Comparison of ENCODE assay signal across 8 cellular contexts in genomic region chr12:25052191-25053020, GRCh38.
DNase-seq lines count a peak whose midpoint lies in the region; ATAC-seq lines count a peak whose summit lies in the region.

No MANE protein-coding gene starts in this region.

- POLR2A ChIA-PET in CD8-positive, alpha-beta memory T cell (lab: Charles Lee): interaction anchor here (0.5 to 1.5 kb wide), 13 partner anchors 13 to 1780 kb away, joined by 3 to 22 read pairs (median 3); partner anchors contain the start of genes DNAI7, ETFRF1 and KRAS
- POLR2A ChIA-PET in activated CD4-positive, alpha-beta memory T cell treated with anti-CD3 and anti-CD28 coated beads, Interleukin-2, amount 10 ng/mL, durations not matched to agents 7 days and 5 days (lab: Charles Lee): interaction anchor here (0.5 to 2.3 kb wide), 23 partner anchors 9 to 325 kb away, joined by 3 to 11 read pairs (median 4); partner anchors contain the start of gene KRAS

- 50 to 65% methylated on average over 13 of the region's 13 CpGs for WGBS in esophagus, 2 donors

- no peaks in the 10 kb centered on the region for H3K9me3 ChIP-seq in CD8-positive, alpha-beta memory T cell (ENCODE audit: low read length)
- peaks cover 0 to 2% of the 10 kb centered on the region in 2 donors for H3K9me3 ChIP-seq in esophagus (ENCODE audit: control insufficient read depth in 2 of 2, insufficient read depth in 1 of 2, low read depth in 1 of 2, low read length in 1 of 2)

- DNase-seq in CD8-positive, alpha-beta memory T cell: peak; percentile 19 to 87 (median 70)
- DNase-seq in HUDEP-2 (lab: John Stamatoyannopoulos, UW; ENCODE audit: unreplicated experiment in 76 of 76) (peak in 40 of 76 experiments; percentile 4 to 63 (median 22)), DMS 273 (lab: John Stamatoyannopoulos, UW; ENCODE audit: unreplicated experiment) (no peak), HT-29 (ENCODE audit: low spot score) (no peak)
- peak; percentile 55 for DNase-seq in activated CD4-positive, alpha-beta memory T cell treated with anti-CD3 and anti-CD28 coated beads, Interleukin-2, amount 10 ng/mL, durations not matched to agents 7 days and 5 days

- H3K4me1 Mint-ChIP-seq in CD8-positive, alpha-beta memory T cell: peaks cover 43 to 55% (median 50%) of the 10 kb centered on the region in 3 donors
- H3K4me1 Mint-ChIP-seq in activated CD4-positive, alpha-beta memory T cell treated with anti-CD3 and anti-CD28 coated beads, Interleukin-2, amount 10 ng/mL, durations not matched to agents 7 days and 5 days: peaks cover 52% of the 10 kb centered on the region

- peaks cover 4 to 19% (median 5%) of the 10 kb centered on the region in 3 donors for H3K36me3 Mint-ChIP-seq in CD8-positive, alpha-beta memory T cell
- H3K36me3 Mint-ChIP-seq in activated CD4-positive, alpha-beta memory T cell treated with anti-CD3 and anti-CD28 coated beads, Interleukin-2, amount 10 ng/mL, durations not matched to agents 7 days and 5 days (ENCODE audit: low read depth): no peaks in the 10 kb centered on the region

- H3K27me3 ChIP-seq in CD8-positive, alpha-beta memory T cell (ENCODE audit: insufficient read depth, low read length, poor library complexity, severe bottlenecking): no peaks in the 10 kb centered on the region
- H3K27me3 ChIP-seq in esophagus (ENCODE audit: control insufficient read depth in 1 of 2, insufficient read depth in 2 of 2, low read length in 2 of 2): no peaks in the 10 kb centered on the region

- H3K27ac ChIP-seq in CD8-positive, alpha-beta memory T cell (ENCODE audit: low read depth, low read length): peak overlapping the region; percentile 78
- peak overlapping the region; percentile 56 to 66 for H3K27ac ChIP-seq in esophagus (ENCODE audit: low read depth in 2 of 2, low read length in 1 of 2)
- H3K27ac ChIP-seq in skin epidermis: peak overlapping the region in 18 of 21 experiments; percentile 1 to 87 (median 64)

- H3K4me3 ChIP-seq in CD8-positive, alpha-beta memory T cell (ENCODE audit: low read length): peak overlapping the region; percentile 64
- H3K4me3 ChIP-seq in esophagus (ENCODE audit: low read depth in 1 of 2, low read length in 2 of 2) (peak overlapping the region; percentile 22 to 29), skin epidermis (peak overlapping the region; percentile 17 to 35 (median 31))

- ATAC-seq in GM21367 (IDR thresholded peaks at IDR 0.05; ENCODE audit: unreplicated experiment): peak; percentile 72

- peaks cover 0 to 3% of the 10 kb centered on the region in 2 donors for H3K27me3 Mint-ChIP-seq in CD8-positive, alpha-beta memory T cell
- H3K27me3 Mint-ChIP-seq in activated CD4-positive, alpha-beta memory T cell treated with anti-CD3 and anti-CD28 coated beads, Interleukin-2, amount 10 ng/mL, durations not matched to agents 7 days and 5 days: peaks cover 9% of the 10 kb centered on the region

- peak overlapping the region; percentile 91 to 100 (median 98) for H3K4me3 Mint-ChIP-seq in CD8-positive, alpha-beta memory T cell
- H3K4me3 Mint-ChIP-seq in activated CD4-positive, alpha-beta memory T cell treated with anti-CD3 and anti-CD28 coated beads, Interleukin-2, amount 10 ng/mL, durations not matched to agents 7 days and 5 days: peak overlapping the region; percentile 94

- no peaks in the 10 kb centered on the region for H3K36me3 ChIP-seq in CD8-positive, alpha-beta memory T cell (ENCODE audit: insufficient read depth, low read length)
- H3K36me3 ChIP-seq in esophagus (ENCODE audit: control insufficient read depth in 2 of 2, insufficient read depth in 2 of 2, low read length in 1 of 2): no peaks in the 10 kb centered on the region

- H3K4me1 ChIP-seq in CD8-positive, alpha-beta memory T cell (ENCODE audit: insufficient read depth, low read length): peaks cover 39% of the 10 kb centered on the region
- H3K4me1 ChIP-seq in esophagus (ENCODE audit: control insufficient read depth in 2 of 2, insufficient read depth in 2 of 2, low read length in 1 of 2): no peaks in the 10 kb centered on the region

- H3K9me3 Mint-ChIP-seq in CD8-positive, alpha-beta memory T cell: no peaks in the 10 kb centered on the region
- peaks cover 2% of the 10 kb centered on the region for H3K9me3 Mint-ChIP-seq in activated CD4-positive, alpha-beta memory T cell treated with anti-CD3 and anti-CD28 coated beads, Interleukin-2, amount 10 ng/mL, durations not matched to agents 7 days and 5 days

- H3K27ac Mint-ChIP-seq in CD8-positive, alpha-beta memory T cell: peak overlapping the region; percentile 91 to 99 (median 98)
- peak overlapping the region; percentile 97 for H3K27ac Mint-ChIP-seq in activated CD4-positive, alpha-beta memory T cell treated with anti-CD3 and anti-CD28 coated beads, Interleukin-2, amount 10 ng/mL, durations not matched to agents 7 days and 5 days

- CTCF ChIA-PET in CD8-positive, alpha-beta memory T cell (lab: Charles Lee): interaction anchor here (0.7 to 1.9 kb wide), 9 partner anchors 8 to 200 kb away, joined by 3 to 8 read pairs (median 4); no protein-coding TSS in a partner anchor
- CTCF ChIA-PET in activated CD4-positive, alpha-beta memory T cell treated with anti-CD3 and anti-CD28 coated beads, Interleukin-2, amount 10 ng/mL, durations not matched to agents 7 days and 5 days (lab: Charles Lee): interaction anchor here (0.7 to 2.9 kb wide), 8 partner anchors 9 to 335 kb away, joined by 3 to 15 read pairs (median 4); no protein-coding TSS in a partner anchor

Comparison
In these comparisons a context has a peak if more than half of its experiments do, and no peak if none do; other contexts are left out.
1. DNase-seq: peak in CD8-positive, alpha-beta memory T cell (5 of 5), HUDEP-2 (40 of 76) and activated CD4-positive, alpha-beta memory T cell treated with anti-CD3 and anti-CD28 coated beads, Interleukin-2, amount 10 ng/mL, durations not matched to agents 7 days and 5 days (single experiment); none in DMS 273 (single experiment) and HT-29 (single experiment).
2. Peak in every context shown above with its lines, with median percentiles within 50 percentile points of each other: H3K27ac ChIP-seq and H3K4me3 ChIP-seq.